21 cellular contexts compared by ENCODE assay signal in genomic region chr1:87508247-87508646, GRCh38.
A peak's percentile ranks its signal among the peaks of the same experiment; 100 is the strongest.
DNase-seq lines count a peak whose midpoint lies in the region; ATAC-seq, FAIRE-seq and TF ChIP-seq lines count a peak whose summit lies in the region.
"Had no signal": no experiment of that assay in that cellular context is flagged by ENCODE, and none has a peak within 500 bp of the region (broad histone marks: within the 10 kb centered on the region; RNA-seq: fewer than 3 reads in every experiment).

No MANE protein-coding gene starts in this region.

- peak overlapping the region; percentile 45; the same call in 1 of the 2 replicates for H3K4ac ChIP-seq in IMR-90 (ENCODE audit: low read depth, low read length)

- BruUV-seq in IMR-90 (replicated peaks; lab: Mats Ljungman, UMichigan), result no TSS peak

- peaks cover 8% of the 10 kb centered on the region for H3K4me1 ChIP-seq in IMR-90 (ENCODE audit: control insufficient read depth, insufficient read depth, low read length)
- no peaks in the 10 kb centered on the region for H3K4me1 ChIP-seq in hepatocyte (ENCODE audit: insufficient read depth)
- H3K4me1 ChIP-seq in foreskin keratinocyte, result no peaks in the 10 kb centered on the region

- intact Hi-C loops in IMR-90 (cut with micrococcal nuclease), result loop anchor here (10.0 kb wide), 1 partner anchor 373 kb away; no protein-coding TSS in a partner anchor

- no peak overlapping the region for H2BK15ac ChIP-seq in IMR-90 (ENCODE audit: low read depth, low read length)

- H2AFZ ChIP-seq in IMR-90 (replicated peaks; ENCODE audit: low read length, poor library complexity) (no peak overlapping the region), hepatocyte (no peak overlapping the region)

- no peaks in the 10 kb centered on the region for H3K79me1 ChIP-seq in IMR-90 (ENCODE audit: low read depth in 1 of 2, low read length in 2 of 2)

- no peak for TF ChIP-seq RAD21 in IMR-90 (IDR thresholded peaks at IDR 0.05; ENCODE audit: low read length)

- ATAC-seq in IMR-90 (ENCODE audit: low read depth) (peak; percentile 78), HG03354 (IDR thresholded peaks at IDR 0.05; ENCODE audit: poor library complexity, severe bottlenecking, unreplicated experiment) (no peak), GM19324 (IDR thresholded peaks at IDR 0.05; ENCODE audit: low FRiP score, unreplicated experiment) (no peak), foreskin keratinocyte (no peak)
- ATAC-seq: CD8-positive, alpha-beta T cell; GM12878 had no signal

- H4K5ac ChIP-seq in IMR-90 (ENCODE audit: low read depth, low read length), result no peak overlapping the region

- 0 out of 4 replicates have a peak overlapping the region, but pooled peaks of 1 of the 2 experiments have one; percentile 34 for H4K8ac ChIP-seq in IMR-90 (ENCODE audit: low read depth in 2 of 2, low read length in 2 of 2)

- no peak overlapping the region for H3K56ac ChIP-seq in IMR-90 (ENCODE audit: extremely low read depth, insufficient read depth, low read length)

- in situ Hi-C loops in IMR-90 (cut with MboI; ENCODE audit: low sequenced_read_pairs), result no loop called here

- H2BK120ac ChIP-seq in IMR-90 (ENCODE audit: low read depth, low read length), result no peak overlapping the region

- H3K4me2 ChIP-seq in IMR-90 (ENCODE audit: low read depth, low read length) (no peak overlapping the region; the same call in 1 of the 2 replicates), hepatocyte (no peak overlapping the region)

- H3K27ac ChIP-seq in IMR-90 (ENCODE audit: insufficient read depth, low read length) (peak overlapping the region; percentile 33; the same call in 1 of the 2 replicates), hepatocyte (no peak overlapping the region), foreskin keratinocyte (no peak overlapping the region)

- H3K36me3 ChIP-seq in IMR-90 (ENCODE audit: control insufficient read depth, insufficient read depth, low read length) (no peaks in the 10 kb centered on the region), bronchial epithelial cell (ENCODE audit: control insufficient read depth, insufficient read depth, low read length) (no peaks in the 10 kb centered on the region), hepatocyte (replicated peaks; ENCODE audit: insufficient read depth, low read depth) (no peaks in the 10 kb centered on the region)

- H3K9ac ChIP-seq in IMR-90 (ENCODE audit: low read depth, low read length), result no peak overlapping the region

- H3K4me3 ChIP-seq in IMR-90 (ENCODE audit: insufficient read depth, low read depth, low read length), result no peak overlapping the region
- no peak overlapping the region for H3K4me3 ChIP-seq in bronchial epithelial cell (ENCODE audit: low read depth, low read length)
- H3K4me3 ChIP-seq in hepatocyte, result no peak overlapping the region
- H3K4me3 ChIP-seq: GM12878 had no signal

- H3K9me3 ChIP-seq in IMR-90 (ENCODE audit: control insufficient read depth, insufficient read depth, low read length), result no peaks in the 10 kb centered on the region
- H3K9me3 ChIP-seq in hepatocyte (ENCODE audit: low read depth), result no peaks in the 10 kb centered on the region

- H4K91ac ChIP-seq in IMR-90 (ENCODE audit: insufficient read depth, low read depth, low read length), result no peak overlapping the region

- no peak overlapping the region for H2AK9ac ChIP-seq in IMR-90 (replicated peaks; ENCODE audit: low read depth, low read length, poor library complexity)

- H3K18ac ChIP-seq in IMR-90 (ENCODE audit: low read depth, low read length), result 0 out of 2 replicates have a peak overlapping the region, but pooled peaks have one; percentile 7

- DNase-seq in GM03348 (ENCODE audit: low spot score) (peak; percentile 20), IMR-90 (peak; percentile 55), bronchial epithelial cell (ENCODE audit: low read depth) (peak; percentile 32), iris pigment epithelial cell (ENCODE audit: low read depth) (peak; percentile 12), hepatocyte (ENCODE audit: low spot score) (no peak), foreskin keratinocyte (no peak)
- DNase-seq: CD8-positive, alpha-beta T cell; NCI-H1048; NCI-H1436 treated with DMSO at 0.1 percent for 48 hours; NCI-H2029 treated with DMSO at 0.1 percent for 48 hours; NCI-H226; NCI-H526 treated with DMSO at 0.1 percent for 48 hours; NK-92 treated with Interleukin-12 subunit alpha and Interleukin-12 subunit beta, amount 100 ng/mL, for 24 hours; OCI-M1; RPMI8226; SIG-M5; T-helper 2 cell had no signal

- POLR2A ChIA-PET in IMR-90 (lab: Charles Lee; ENCODE audit: unreplicated experiment), result interaction anchor here (0.6 kb wide), 1 partner anchor 489 kb away, joined by 3 read pairs; no protein-coding TSS in a partner anchor

- FAIRE-seq in bronchial epithelial cell (lab: Jason Lieb, UNC), result no peak
- FAIRE-seq: GM12878, GM18507 had no signal

- H3K9me2 ChIP-seq in hepatocyte (replicated peaks; ENCODE audit: insufficient read depth), result no peaks in the 10 kb centered on the region

- H2BK5ac ChIP-seq in IMR-90 (ENCODE audit: low read depth, low read length, poor library complexity, severe bottlenecking), result no peak overlapping the region

- dilution Hi-C loops in IMR-90 (cut with HindIII; ENCODE audit: low sequenced_read_pairs, unreplicated experiment), result no loop called here

- H2AK5ac ChIP-seq in IMR-90 (ENCODE audit: low read depth, low read length), result no peak overlapping the region

- CTCF ChIA-PET in IMR-90 (lab: Yijun Ruan, JAX), result no interaction called here

- H3K23ac ChIP-seq in IMR-90 (ENCODE audit: low read depth, low read length), result no peak overlapping the region

- 0 out of 2 replicates have a peak overlapping the region, but pooled peaks have one; percentile 42 for H3K14ac ChIP-seq in IMR-90 (replicated peaks; ENCODE audit: low read depth, low read length)

- no peak for TF ChIP-seq POLR2A in IMR-90 (IDR thresholded peaks at IDR 0.05; ENCODE audit: low read depth, low read length)

- H2BK20ac ChIP-seq in IMR-90 (ENCODE audit: low read depth, low read length), result no peak overlapping the region

- TF ChIP-seq CTCF in IMR-90 (conservative IDR thresholded peaks at IDR 0.05; ENCODE audit: low read depth, low read length) (no peak), bronchial epithelial cell (IDR thresholded peaks at IDR 0.05; ENCODE audit: insufficient read depth, low read length, severe bottlenecking) (no peak), hepatocyte (IDR thresholded peaks at IDR 0.05; ENCODE audit: poor library complexity) (no peak), foreskin keratinocyte (conservative IDR thresholded peaks at IDR 0.05) (no peak)

- peaks cover 3% of the 10 kb centered on the region; the same call in 1 of the 2 replicates for H3K9me1 ChIP-seq in IMR-90 (ENCODE audit: insufficient read depth, low read length)

- no peaks in the 10 kb centered on the region for H3K79me2 ChIP-seq in hepatocyte

- H3K27me3 ChIP-seq in IMR-90 (ENCODE audit: control insufficient read depth, insufficient read depth, low read length) (no peaks in the 10 kb centered on the region), bronchial epithelial cell (ENCODE audit: control insufficient read depth, insufficient read depth, low read length) (no peaks in the 10 kb centered on the region), hepatocyte (no peaks in the 10 kb centered on the region), foreskin keratinocyte (no peaks in the 10 kb centered on the region)

- H4K20me1 ChIP-seq in IMR-90 (ENCODE audit: insufficient read depth, low read length) (no peaks in the 10 kb centered on the region), hepatocyte (ENCODE audit: insufficient read depth, poor library complexity, severe bottlenecking) (no peaks in the 10 kb centered on the region)

- WGBS in IMR-90 (ENCODE audit: extremely low coverage in 2 of 2, insufficient read length in 1 of 2), 2 experiments, result no CpG with 5 or more reads among the region's 1 CpG
- 67% methylated on average over 1 of the region's 1 CpG for WGBS in hepatocyte (ENCODE audit: low lambda C conversion rate, missing lambda C conversion rate)

TF ChIP-seq in IMR-90, 13 proteins besides CTCF, POLR2A, EP300 and RAD21:
- TF ChIP-seq MAZ (IDR thresholded peaks at IDR 0.05; ENCODE audit: borderline replicate concordance, low read depth, low read length) (no peak), RFX5 (IDR thresholded peaks at IDR 0.05; ENCODE audit: low read depth, low read length) (no peak), CHD1 (IDR thresholded peaks at IDR 0.05; ENCODE audit: low read depth, low read length) (no peak), FOS (IDR thresholded peaks at IDR 0.05; ENCODE audit: low read depth, low read length) (no peak), SMC3 (IDR thresholded peaks at IDR 0.05; ENCODE audit: low read depth, low read length) (no peak), BHLHE40 (IDR thresholded peaks at IDR 0.05; ENCODE audit: low read depth, low read length) (no peak), MAFK (IDR thresholded peaks at IDR 0.05; ENCODE audit: low read depth, low read length) (no peak)
- TF ChIP-seq, protein P1, sequence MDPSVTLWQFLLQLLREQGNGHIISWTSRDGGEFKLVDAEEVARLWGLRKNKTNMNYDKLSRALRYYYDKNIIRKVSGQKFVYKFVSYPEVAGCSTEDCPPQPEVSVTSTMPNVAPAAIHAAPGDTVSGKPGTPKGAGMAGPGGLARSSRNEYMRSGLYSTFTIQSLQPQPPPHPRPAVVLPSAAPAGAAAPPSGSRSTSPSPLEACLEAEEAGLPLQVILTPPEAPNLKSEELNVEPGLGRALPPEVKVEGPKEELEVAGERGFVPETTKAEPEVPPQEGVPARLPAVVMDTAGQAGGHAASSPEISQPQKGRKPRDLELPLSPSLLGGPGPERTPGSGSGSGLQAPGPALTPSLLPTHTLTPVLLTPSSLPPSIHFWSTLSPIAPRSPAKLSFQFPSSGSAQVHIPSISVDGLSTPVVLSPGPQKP (IDR thresholded peaks at IDR 0.05; ENCODE audit: borderline replicate concordance, low read depth, low read length), result no peak

Comparison
In these comparisons a context has a peak if more than half of its experiments do, and no peak if none do; other contexts are left out.
1. DNase-seq: peak in GM03348 (single experiment), IMR-90 (single experiment), bronchial epithelial cell (single experiment) and iris pigment epithelial cell (single experiment); none in hepatocyte (single experiment) and foreskin keratinocyte (0 of 2).